Comparison of ENCODE assay signal across 15 cellular contexts in the genomic region with DNA sequence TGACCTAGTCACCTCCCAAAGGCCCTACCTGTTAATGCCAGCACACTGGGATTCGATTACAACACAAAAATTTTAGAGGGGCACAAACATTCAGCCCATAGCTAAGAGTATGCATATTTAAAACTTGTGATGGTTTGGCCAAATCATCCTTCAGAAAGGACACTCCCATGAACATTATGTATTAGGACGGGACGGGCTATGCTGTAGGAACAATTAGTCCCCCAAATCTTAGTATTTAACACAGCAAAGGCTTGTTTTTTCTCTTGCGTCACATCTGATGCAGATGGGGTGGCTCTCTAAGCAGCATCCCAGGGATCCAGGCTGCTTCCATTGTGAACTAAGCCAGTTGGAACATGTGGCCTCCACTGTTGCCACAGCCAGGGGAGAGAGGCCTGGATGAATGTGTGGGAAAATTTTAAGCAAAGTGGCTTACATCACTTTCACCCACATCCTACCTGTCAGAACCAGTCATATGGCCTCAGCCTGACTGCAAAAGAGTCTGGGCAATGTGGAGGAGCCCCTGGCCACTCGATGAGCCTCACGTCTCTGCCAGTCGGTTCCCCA.
"Had no signal": no experiment of that assay in that cellular context is flagged by ENCODE, and none has a peak within 500 bp of the region (broad histone marks: within the 10 kb centered on the region; RNA-seq: fewer than 3 reads in every experiment).

No MANE protein-coding gene starts in this region.

- FAIRE-seq: colon, islet of Langerhans, urothelium cell line had no signal

- ATAC-seq: heart left ventricle; stimulated activated memory B cell treated with anti-CD40 and anti-IgM and Interleukin-4, amounts not matched to agents 10 μg/mL and 1 μg/mL and 100 μg/mL, for 72 hours had no signal

- H2AFZ ChIP-seq: parathyroid adenoma had no signal

- H3K27ac ChIP-seq: parathyroid adenoma, spleen, thoracic aorta had no signal

- H3K4me1 ChIP-seq: parathyroid adenoma had no signal

- H3K36me3 ChIP-seq: heart left ventricle, spleen, thoracic aorta had no signal

- H3K79me2 ChIP-seq: parathyroid adenoma had no signal

- H3K9ac ChIP-seq: parathyroid adenoma had no signal

- H3K4me3 ChIP-seq: heart left ventricle, spleen, thoracic aorta had no signal

- H3K9me3 ChIP-seq: heart left ventricle, spleen, thoracic aorta had no signal

- H3K27me3 ChIP-seq: heart left ventricle, spleen had no signal

- DNase-seq: activated CD4-positive, alpha-beta memory T cell treated with anti-CD3 and anti-CD28 coated beads for 36 hours; activated gamma-delta T cell; activated T-cell treated with anti-CD3 and anti-CD28 coated beads, Interleukin-2, amount 50 U/mL, for 48 hours; effector memory CD4-positive, alpha-beta T cell; naive B cell; retina; spleen; stimulated activated CD4-positive, alpha-beta T cell treated with anti-CD3 and anti-CD28 coated beads, Interleukin-1b, Interleukin-23, amount 100 ng/mL, for 48 hours had no signal
